In the genomic region with DNA sequence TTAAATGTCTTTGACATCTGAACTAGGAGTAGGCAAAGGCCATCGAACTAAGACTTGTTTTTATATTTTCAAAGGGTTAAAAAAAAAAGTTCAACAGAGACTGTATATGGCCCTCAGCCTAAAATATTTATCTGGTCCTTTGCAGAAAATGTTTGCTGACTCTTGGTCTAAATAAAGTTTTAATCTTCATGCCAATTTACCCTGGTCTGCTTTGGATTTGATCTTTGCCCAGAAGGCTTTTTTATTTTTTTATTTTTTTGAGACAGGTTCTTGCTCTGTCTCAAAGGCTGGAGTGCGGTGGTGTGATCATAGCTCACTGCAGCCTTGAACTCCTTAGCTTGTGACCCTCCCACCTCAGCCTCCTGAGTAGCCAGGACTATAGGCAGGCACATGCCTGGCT, we compare ENCODE assay signal across 24 cellular contexts. TPM values are rescaled to one million over a fixed set of nuclear protein-coding genes. Genes with fewer than 3 reads are reported as not detected.
DNase-seq lines count a peak whose midpoint lies in the region; ATAC-seq, FAIRE-seq and TF ChIP-seq lines count a peak whose summit lies in the region.
"Had no signal": no experiment of that assay in that cellular context is flagged by ENCODE, and none has a peak within 500 bp of the region (broad histone marks: within the 10 kb centered on the region; RNA-seq: fewer than 3 reads in every experiment).

No MANE protein-coding gene starts in this region.

- CTCF ChIA-PET in HepG2 (lab: Yijun Ruan, JAX; ENCODE audit: low intra/inter-chr PET ratio, low total read pairs) = no interaction called here

- intact Hi-C loops in HepG2 (cut with micrococcal nuclease; ENCODE audit: unreplicated experiment) (no loop called here), right lobe of liver (cut with DNase I) (no loop called here)

- H3K9ac ChIP-seq in HepG2 (ENCODE audit: insufficient read depth, low read depth, low read length) (no peak overlapping the region), SK-N-MC (ENCODE audit: insufficient read length) (no peak overlapping the region)
- H3K9ac ChIP-seq: BLaER1 had no signal

- H2AFZ ChIP-seq in HepG2 (ENCODE audit: low read length) = no peak overlapping the region
- H2AFZ ChIP-seq: GM23338 had no signal

- no peaks in the 10 kb centered on the region for H4K20me1 ChIP-seq in HepG2 (ENCODE audit: insufficient read depth, low read length)

- H3K27me3 Mint-ChIP-seq in type B pancreatic cell = no peaks in the 10 kb centered on the region
- H3K27me3 Mint-ChIP-seq: B cell; CD4-positive, CD25-positive, alpha-beta regulatory T cell had no signal

- no peak overlapping the region for H3K4me2 ChIP-seq in HepG2 (ENCODE audit: low read depth, low read length)
- H3K4me2 ChIP-seq: BLaER1, GM23338 had no signal

- H3K27me3 ChIP-seq in HepG2 (ENCODE audit: control insufficient read depth in 1 of 2, insufficient read depth in 2 of 2, low read length in 2 of 2) (no peaks in the 10 kb centered on the region), right lobe of liver (no peaks in the 10 kb centered on the region)
- H3K27me3 ChIP-seq: BLaER1 had no signal

- H3K36me3 ChIP-seq in HepG2 (replicated peaks in 1 of 2; ENCODE audit: control insufficient read depth in 1 of 2, insufficient read depth in 2 of 2, low read length in 2 of 2) = no peaks in the 10 kb centered on the region; a peak in 1 of 5 replicates
- no peaks in the 10 kb centered on the region for H3K36me3 ChIP-seq in right lobe of liver
- peaks cover 3% of the 10 kb centered on the region; the same call in 1 of the 2 replicates for H3K36me3 ChIP-seq in SK-N-MC (ENCODE audit: insufficient read depth, low read length)

- TF ChIP-seq POLR2A in HepG2 (IDR thresholded peaks at IDR 0.05; ENCODE audit: insufficient read depth in 1 of 2, low read depth in 2 of 2, low read length in 2 of 2) (no peak), right lobe of liver (IDR thresholded peaks at IDR 0.05) (no peak)

- in situ Hi-C loops in HepG2 (cut with HindIII; ENCODE audit: extremely low pct_ligation_motif_present, low pct_unique_long_range_greater_than_20kb) = no loop called here
- in situ Hi-C loops in GM13977 (cut with MboI; ENCODE audit: low pct_unique_long_range_greater_than_20kb, low sequenced_read_pairs, unreplicated experiment) = no loop called here

- H3K4me3 Mint-ChIP-seq in type B pancreatic cell = no peak overlapping the region
- H3K4me3 Mint-ChIP-seq: B cell; CD4-positive, CD25-positive, alpha-beta regulatory T cell; CD8-positive, alpha-beta T cell; GM23338; H9; HFFc6 had no signal

- peak overlapping the region; percentile 95 for H3K27ac Mint-ChIP-seq in type B pancreatic cell
- H3K27ac Mint-ChIP-seq: B cell; CD4-positive, CD25-positive, alpha-beta regulatory T cell; CD8-positive, alpha-beta T cell; GM23338; H9 had no signal

- DNase-seq in HepG2 (ENCODE audit: low spot score) (no peak), right lobe of liver (no peak), SK-N-MC (ENCODE audit: low read depth, low spot score) (no peak), left lobe of liver (ENCODE audit: low spot score) (no peak), type B pancreatic cell (ENCODE audit: extremely low spot score, unreplicated experiment) (no peak), NOMO-1 treated with dmso at 0.1 percent for 144 hours (lab: John Stamatoyannopoulos, UW; ENCODE audit: unreplicated experiment) (no peak), GM13977 (ENCODE audit: low spot score) (no peak), SIG-M5 treated with dmso at 0.1 percent for 504 hours (lab: John Stamatoyannopoulos, UW; ENCODE audit: unreplicated experiment) (no peak)
- DNase-seq: CD4-positive, CD25-positive, alpha-beta regulatory T cell; CD8-positive, alpha-beta T cell; DMS 273 treated with DMSO at 0.1 percent for 48 hours; DMS79; GDM1; H9 had no signal

- no peak overlapping the region for H3K27ac ChIP-seq in HepG2 (ENCODE audit: extremely low read length, insufficient read depth, low read length)
- H3K27ac ChIP-seq in right lobe of liver = no peak overlapping the region
- peak overlapping the region; percentile 72 for H3K27ac ChIP-seq in SK-N-MC
- H3K27ac ChIP-seq: 22Rv1, BLaER1, C4-2B had no signal

- FAIRE-seq in HepG2 (lab: Jason Lieb, UNC) = no peak
- FAIRE-seq: A204.1, D721Med, GM12878, GM19239 had no signal

- BruUV-seq in HepG2 (replicated peaks; lab: Mats Ljungman, UMichigan) = no TSS peak

- peaks cover 14% of the 10 kb centered on the region for H3K36me3 Mint-ChIP-seq in type B pancreatic cell
- H3K36me3 Mint-ChIP-seq: CD8-positive, alpha-beta T cell had no signal

- TF ChIP-seq EP300 in HepG2 (IDR thresholded peaks at IDR 0.05; ENCODE audit: low read depth in 2 of 2, low read length in 2 of 2) = no peak
- TF ChIP-seq EP300 in HepG2 (CRISPR knock-in tag; IDR thresholded peaks at IDR 0.05; ENCODE audit: borderline replicate concordance) = no peak

- peaks cover 10% of the 10 kb centered on the region for H3K79me2 ChIP-seq in HepG2 (ENCODE audit: insufficient read depth, low read length)

- TF ChIP-seq RAD21 in HepG2 (CRISPR knock-in tag; IDR thresholded peaks at IDR 0.05) = no peak

- TF ChIP-seq CTCF in HepG2 (CRISPR knock-in tag; IDR thresholded peaks at IDR 0.05) = no peak
- no peak for TF ChIP-seq CTCF in right lobe of liver (IDR thresholded peaks at IDR 0.05)
- TF ChIP-seq CTCF in type B pancreatic cell (conservative IDR thresholded peaks at IDR 0.05) = no peak
- no peak for TF ChIP-seq CTCF in GM13977 (IDR thresholded peaks at IDR 0.05; ENCODE audit: extremely low read depth, insufficient read depth, missing control alignments)

- H3K4me3 ChIP-seq in HepG2 (replicated peaks in 1 of 3; ENCODE audit: insufficient read depth in 1 of 3, low read depth in 2 of 3, low read length in 3 of 3) = no peak overlapping the region
- H3K4me3 ChIP-seq in right lobe of liver = no peak overlapping the region
- no peak overlapping the region for H3K4me3 ChIP-seq in SK-N-MC
- H3K4me3 ChIP-seq: BLaER1, GM12878, GM23338 had no signal

- peaks cover 16% of the 10 kb centered on the region for H3K4me1 Mint-ChIP-seq in type B pancreatic cell (ENCODE audit: unreplicated experiment)

- H3K9me3 Mint-ChIP-seq in type B pancreatic cell = peaks cover 6% of the 10 kb centered on the region
- H3K9me3 Mint-ChIP-seq: CD4-positive, CD25-positive, alpha-beta regulatory T cell; CD8-positive, alpha-beta T cell; GM23338; H9; HFFc6 had no signal

- H3K4me1 ChIP-seq in HepG2 (ENCODE audit: insufficient read depth, low read length) (peaks cover 62% of the 10 kb centered on the region), right lobe of liver (peaks cover 0 to 6% (median 0%) of the 10 kb centered on the region in 4 donors)

- WGBS in HepG2 (ENCODE audit: low lambda C conversion rate) = 46% methylated on average over 2 of the region's 2 CpGs
- WGBS in right lobe of liver (ENCODE audit: insufficient coverage, low coverage, low lambda C conversion rate, missing lambda C conversion rate) = 65% methylated on average over 2 of the region's 2 CpGs

- POLR2A ChIA-PET in HepG2 (lab: Yijun Ruan, JAX) = interaction anchor here (1.5 kb wide), 1 partner anchor 12 kb away, joined by 3 read pairs; no protein-coding TSS in a partner anchor

- ATAC-seq in HepG2 (no peak), right lobe of liver (no peak), left lobe of liver (peak; percentile 19)
- ATAC-seq: CD8-positive, alpha-beta T cell; GM12878; GM23338 had no signal

- H3K9me3 ChIP-seq in HepG2 (ENCODE audit: low read length) (no peaks in the 10 kb centered on the region), right lobe of liver (no peaks in the 10 kb centered on the region), SK-N-MC (ENCODE audit: low read depth, low read length) (no peaks in the 10 kb centered on the region)
- H3K9me3 ChIP-seq: BLaER1 had no signal

TF ChIP-seq in HepG2, 621 proteins besides CTCF, POLR2A, EP300 and RAD21 (continues in another document):
- TF ChIP-seq ZNF563 (CRISPR knock-in tag; IDR thresholded peaks at IDR 0.05) (no peak), SMYD3 (CRISPR knock-in tag; IDR thresholded peaks at IDR 0.05) (no peak), STAT5B (CRISPR knock-in tag; IDR thresholded peaks at IDR 0.05) (no peak), ZBTB42 (CRISPR knock-in tag; IDR thresholded peaks at IDR 0.05) (no peak)
- TF ChIP-seq, protein P1, sequence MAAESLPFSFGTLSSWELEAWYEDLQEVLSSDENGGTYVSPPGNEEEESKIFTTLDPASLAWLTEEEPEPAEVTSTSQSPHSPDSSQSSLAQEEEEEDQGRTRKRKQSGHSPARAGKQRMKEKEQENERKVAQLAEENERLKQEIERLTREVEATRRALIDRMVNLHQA (CRISPR knock-in tag; IDR thresholded peaks at IDR 0.05) = no peak

RNA-seq across cellular contexts. Expression of a gene that starts 47.1 kb away (rescaled TPM):
- total RNA-seq in HepG2 (2016; rRNA removed; fragmentation: Illumina TruSeq; extraction: Trizol) (19.3 and 27.2 TPM in 2 replicates), right lobe of liver (1 to 10 TPM; 3.2 to 6.1 (median 4.4) TPM), left lobe of liver (5.9 TPM), type B pancreatic cell (ENCODE audit: low replicate concordance) (32.0 and 40.3 TPM in 2 replicates)
- total RNA-seq in HepG2 (2016; cell fraction: cytosol; rRNA removed; fragmentation: Illumina TruSeq; extraction: Trizol; ENCODE audit: low read depth) = 20.9 and 21.2 TPM in 2 replicates
- 19.2 and 23.0 TPM in 2 replicates for total RNA-seq in HepG2 (2016; cell fraction: insoluble cytoplasmic fraction; rRNA removed; fragmentation: Illumina TruSeq; extraction: Trizol)
- total RNA-seq in HepG2 (2016; cell fraction: membrane; rRNA removed; fragmentation: Illumina TruSeq; extraction: Trizol) = 22.6 and 23.1 TPM in 2 replicates
- total RNA-seq in HepG2 (2016; cell fraction: nucleus; rRNA removed; fragmentation: Illumina TruSeq; extraction: Trizol) = 16.9 and 19.5 TPM in 2 replicates
- polyA plus RNA-seq in HepG2 (2011; rRNA removed) = 24.9 and 28.1 TPM in 2 replicates
- 16.7 and 21.9 TPM in 2 replicates for polyA plus RNA-seq in HepG2 (2011; cell fraction: cytosol; rRNA removed)
- 15.8 and 19.7 TPM in 2 replicates for polyA plus RNA-seq in HepG2 (2011; cell fraction: nucleus; rRNA removed)
- 13.4 and 17.4 TPM in 2 replicates for polyA plus RNA-seq in HepG2 (2012)
- 5.2 and 7.9 TPM in 2 replicates for polyA plus RNA-seq in HepG2 (2016; cell fraction: cytosol; fragmentation: Illumina TruSeq; extraction: Trizol; ENCODE audit: low read depth)
- polyA plus RNA-seq in HepG2 (2016; cell fraction: insoluble cytoplasmic fraction; fragmentation: Illumina TruSeq; extraction: Trizol; ENCODE audit: low read depth) = 30.6 and 32.3 TPM in 2 replicates
- polyA plus RNA-seq in HepG2 (2016; cell fraction: membrane; fragmentation: Illumina TruSeq; extraction: Trizol; ENCODE audit: low read depth) = 16.0 and 17.8 TPM in 2 replicates
- 32.3 and 37.2 TPM in 2 replicates for polyA plus RNA-seq in HepG2 (2016; cell fraction: nucleus; fragmentation: Illumina TruSeq; extraction: Trizol; ENCODE audit: insufficient read depth, low read depth)
- polyA minus RNA-seq in HepG2 (2011; rRNA and poly(A)+ RNA removed; ENCODE audit: low replicate concordance) = 36.5 and 107 TPM in 2 replicates
- 22.7 and 27.1 TPM in 2 replicates for polyA minus RNA-seq in HepG2 (2011; cell fraction: cytosol; rRNA and poly(A)+ RNA removed)
- polyA minus RNA-seq in HepG2 (2011; cell fraction: nucleus; rRNA and poly(A)+ RNA removed) = 41.5 and 48.9 TPM in 2 replicates
